21 cellular contexts compared by ENCODE assay signal in genomic region chr19:30690525-30690924, GRCh38.
DNase-seq lines count a peak whose midpoint lies in the region; ATAC-seq and TF ChIP-seq lines count a peak whose summit lies in the region.
"Had no signal": no experiment of that assay in that cellular context is flagged by ENCODE, and none has a peak within 500 bp of the region (broad histone marks: within the 10 kb centered on the region; RNA-seq: fewer than 3 reads in every experiment).

No MANE protein-coding gene starts in this region.

- TF ChIP-seq CTCF in H9 (conservative IDR thresholded peaks at IDR 0.05) (no peak), WTC11 (IDR thresholded peaks at IDR 0.05) (no peak), sigmoid colon (IDR thresholded peaks at IDR 0.05) (no peak)

- no peak overlapping the region for H3K4me2 ChIP-seq in H9 (ENCODE audit: insufficient read depth, insufficient read length, low read length)
- H3K4me2 ChIP-seq: A549, KMS-11 had no signal

- H3K4me1 ChIP-seq in H9 (ENCODE audit: insufficient read depth, low read length) (peaks cover 3% of the 10 kb centered on the region; the same call in 1 of the 2 replicates), iPS-20b (ENCODE audit: insufficient read depth, low read length) (peaks cover 32% of the 10 kb centered on the region), sigmoid colon (peaks cover 0 to 33% (median 16%) of the 10 kb centered on the region in 4 donors), SJCRH30 (peaks cover 7% of the 10 kb centered on the region; the same call in 1 of the 2 replicates)
- H3K4me1 ChIP-seq: A549 had no signal

- no peaks in the 10 kb centered on the region for H3K23me2 ChIP-seq in H9 (ENCODE audit: insufficient read length, low read depth, low read length, poor library complexity, severe bottlenecking)

- no peak overlapping the region for H3K14ac ChIP-seq in H9 (ENCODE audit: insufficient read depth, low read length)

- H3K36me3 ChIP-seq in iPS-20b (ENCODE audit: insufficient read depth, low read depth, low read length) (no peaks in the 10 kb centered on the region), sigmoid colon (no peaks in the 10 kb centered on the region), SJCRH30 (no peaks in the 10 kb centered on the region)
- H3K36me3 ChIP-seq: BLaER1 had no signal

- no peak overlapping the region for H3K27ac ChIP-seq in H9 (ENCODE audit: insufficient read length, low read depth, low read length)
- peak overlapping the region; percentile 44 for H3K27ac ChIP-seq in iPS-20b (ENCODE audit: low read length)
- H3K27ac ChIP-seq in sigmoid colon: peak overlapping the region in 1 of 4 donors; percentile 8
- no peak overlapping the region for H3K27ac ChIP-seq in SJCRH30
- H3K27ac ChIP-seq: A549, BLaER1, KMS-11 had no signal

- CTCF ChIA-PET in WTC11 (lab: Charles Lee): interaction anchor here (1.0 to 3.7 kb wide), 3 partner anchors 21 to 131 kb away, joined by 3 to 19 read pairs (median 13); no protein-coding TSS in a partner anchor

- no peaks in the 10 kb centered on the region for H4K20me1 ChIP-seq in H9 (ENCODE audit: control insufficient read depth, insufficient read depth, insufficient read length)
- H4K20me1 ChIP-seq: BLaER1 had no signal

- H3K27ac Mint-ChIP-seq in H9 (peak overlapping the region in 2 of 3 experiments; percentile 63 to 77; a peak in 2 of 7 replicates), WTC11 (peak overlapping the region; percentile 92)
- H3K27ac Mint-ChIP-seq: CD4-positive, alpha-beta T cell had no signal

- DNase-seq in H9 (no peak), WTC11 (ENCODE audit: low spot score) (no peak), sigmoid colon (peak; percentile 5), SJCRH30 (no peak), cerebellar cortex (ENCODE audit: low spot score) (no peak)
- DNase-seq: CD4-positive, alpha-beta T cell; COR-L47; DMS79 treated with DMSO at 0.1 percent for 48 hours; MV-4-11; NCI-H1694; NCI-H2081; NCI-H2171; NCI-H345; NCI-H524; NCI-H774 had no signal

- no peak overlapping the region for H2BK20ac ChIP-seq in H9 (ENCODE audit: low read depth, low read length, poor library complexity, severe bottlenecking)

- no peak overlapping the region for H3K9ac ChIP-seq in H9 (ENCODE audit: extremely low read depth, insufficient read length, low read length)
- peak overlapping the region; percentile 55; the same call in 1 of the 2 replicates for H3K9ac ChIP-seq in iPS-20b (ENCODE audit: low read depth, low read length)
- H3K9ac ChIP-seq: BLaER1, KMS-11 had no signal

- H3K79me2 ChIP-seq in H9 (ENCODE audit: insufficient read depth, low read length): no peaks in the 10 kb centered on the region

- no peak overlapping the region for H4K8ac ChIP-seq in H9 (replicated peaks; ENCODE audit: insufficient read length, low read depth, low read length)

- intact Hi-C loops in sigmoid colon (cut with DNase I): no loop called here

- no peak overlapping the region for H4K91ac ChIP-seq in H9 (ENCODE audit: insufficient read length, low read depth, low read length)

- 0 out of 2 replicates have a peak overlapping the region, but pooled peaks have one; percentile 46 for H3K4me3 ChIP-seq in iPS-20b (ENCODE audit: low read length)
- H3K4me3 ChIP-seq in sigmoid colon: no peak overlapping the region
- H3K4me3 ChIP-seq in SJCRH30: no peak overlapping the region
- H3K4me3 ChIP-seq: A549, BLaER1 had no signal

- H4K5ac ChIP-seq in H9 (ENCODE audit: insufficient read length, low read depth, low read length): no peak overlapping the region

- H3T11ph ChIP-seq in H9 (ENCODE audit: low read length): no peak overlapping the region

- H2AK5ac ChIP-seq in H9 (ENCODE audit: insufficient read length, low read length): no peak overlapping the region

- no peak for TF ChIP-seq EP300 in sigmoid colon (IDR thresholded peaks at IDR 0.05)

- no peak overlapping the region for H2BK5ac ChIP-seq in H9 (ENCODE audit: insufficient read length, low read length)

- no peak overlapping the region for H3K56ac ChIP-seq in H9 (ENCODE audit: insufficient read length, low read depth, low read length)

- no peaks in the 10 kb centered on the region for H3K27me3 ChIP-seq in H9 (ENCODE audit: insufficient read depth, low read length)
- H3K27me3 ChIP-seq in iPS-20b (ENCODE audit: insufficient read depth, low read length): no peaks in the 10 kb centered on the region; the same call in 1 of the 2 replicates
- peaks cover 0 to 13% (median 0%) of the 10 kb centered on the region in 3 donors for H3K27me3 ChIP-seq in sigmoid colon
- H3K27me3 ChIP-seq in SJCRH30: no peaks in the 10 kb centered on the region

- H3K4me1 Mint-ChIP-seq in H9 (peaks cover 53 to 58% of the 10 kb centered on the region in 2 experiments), WTC11 (peaks cover 89% of the 10 kb centered on the region)

- no peaks in the 10 kb centered on the region for H3K79me1 ChIP-seq in H9 (ENCODE audit: insufficient read depth, low read depth, low read length, poor library complexity, severe bottlenecking)

- no peak overlapping the region for H2BK15ac ChIP-seq in H9 (ENCODE audit: low read depth, low read length)

- H3K9me3 ChIP-seq in H9 (ENCODE audit: control insufficient read depth, low read depth, low read length) (no peaks in the 10 kb centered on the region), iPS-20b (ENCODE audit: insufficient read depth, low read depth, low read length) (no peaks in the 10 kb centered on the region), sigmoid colon (no peaks in the 10 kb centered on the region), SJCRH30 (replicated peaks) (no peaks in the 10 kb centered on the region)
- H3K9me3 ChIP-seq: A549, BLaER1 had no signal

- ATAC-seq in WTC11 (no peak), HG03095 (IDR thresholded peaks at IDR 0.05; ENCODE audit: unreplicated experiment) (no peak)
- ATAC-seq: A549, Panc1 had no signal

- H3K27me3 Mint-ChIP-seq in H9 (ENCODE audit: low read depth) (no peaks in the 10 kb centered on the region), WTC11 (ENCODE audit: low read depth) (no peaks in the 10 kb centered on the region)

- H3K4ac ChIP-seq in H9 (ENCODE audit: low read depth, low read length): no peak overlapping the region

- no peaks in the 10 kb centered on the region for H3K36me3 Mint-ChIP-seq in H9 (ENCODE audit: insufficient read depth in 1 of 3, low read depth in 3 of 3)
- no peaks in the 10 kb centered on the region for H3K36me3 Mint-ChIP-seq in WTC11

- H3K18ac ChIP-seq in H9 (ENCODE audit: insufficient read length, low read depth, low read length): no peak overlapping the region

- H2AFZ ChIP-seq in H9 (ENCODE audit: low read length): no peak overlapping the region

- H2BK120ac ChIP-seq in H9 (ENCODE audit: low read depth, low read length, poor library complexity, severe bottlenecking): no peak overlapping the region

- no peak for TF ChIP-seq POLR2A in sigmoid colon (IDR thresholded peaks at IDR 0.05)

- H3K9me3 Mint-ChIP-seq in H9 (peaks cover 0 to 3% of the 10 kb centered on the region in 2 experiments; a peak in 1 of 5 replicates), WTC11 (no peaks in the 10 kb centered on the region)
- H3K9me3 Mint-ChIP-seq: CD4-positive, alpha-beta T cell had no signal

- WGBS in H9 (ENCODE audit: extremely low coverage, insufficient read length, low lambda C conversion rate): no CpG with 5 or more reads among the region's 4 CpGs
- WGBS in sigmoid colon, 2 donors: 61 to 86% methylated on average over 4 of the region's 4 CpGs

- H2BK12ac ChIP-seq in H9 (ENCODE audit: insufficient read length, low read depth, low read length): no peak overlapping the region

- POLR2A ChIA-PET in WTC11 (lab: Charles Lee): no interaction called here

- H3K4me3 Mint-ChIP-seq in H9: peak overlapping the region in 1 of 2 experiments; percentile 38; a peak in 1 of 5 replicates
- H3K4me3 Mint-ChIP-seq in WTC11: peak overlapping the region; percentile 45
- H3K4me3 Mint-ChIP-seq: CD4-positive, alpha-beta T cell had no signal

- H3K23ac ChIP-seq in H9 (ENCODE audit: insufficient read length, low read depth, low read length): no peak overlapping the region

TF ChIP-seq in WTC11, 78 proteins besides CTCF, POLR2A, EP300 and RAD21:
- TF ChIP-seq ZNF121 (CRISPR knock-in tag; IDR thresholded peaks at IDR 0.05): no peak
- TF ChIP-seq FOXP1 (CRISPR knock-in tag; IDR thresholded peaks at IDR 0.05; ENCODE audit: borderline replicate concordance): no peak
- TF ChIP-seq MLX (CRISPR knock-in tag; IDR thresholded peaks at IDR 0.05): no peak
- TF ChIP-seq, protein P1, sequence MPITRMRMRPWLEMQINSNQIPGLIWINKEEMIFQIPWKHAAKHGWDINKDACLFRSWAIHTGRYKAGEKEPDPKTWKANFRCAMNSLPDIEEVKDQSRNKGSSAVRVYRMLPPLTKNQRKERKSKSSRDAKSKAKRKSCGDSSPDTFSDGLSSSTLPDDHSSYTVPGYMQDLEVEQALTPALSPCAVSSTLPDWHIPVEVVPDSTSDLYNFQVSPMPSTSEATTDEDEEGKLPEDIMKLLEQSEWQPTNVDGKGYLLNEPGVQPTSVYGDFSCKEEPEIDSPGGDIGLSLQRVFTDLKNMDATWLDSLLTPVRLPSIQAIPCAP (CRISPR knock-in tag; IDR thresholded peaks at IDR 0.05): no peak
- TF ChIP-seq ATF3 (CRISPR knock-in tag; conservative IDR thresholded peaks at IDR 0.05): no peak
- TF ChIP-seq E2F1 (CRISPR knock-in tag; IDR thresholded peaks at IDR 0.05): no peak
